ENCODE assay signal across 23 cellular contexts in the genomic region with DNA sequence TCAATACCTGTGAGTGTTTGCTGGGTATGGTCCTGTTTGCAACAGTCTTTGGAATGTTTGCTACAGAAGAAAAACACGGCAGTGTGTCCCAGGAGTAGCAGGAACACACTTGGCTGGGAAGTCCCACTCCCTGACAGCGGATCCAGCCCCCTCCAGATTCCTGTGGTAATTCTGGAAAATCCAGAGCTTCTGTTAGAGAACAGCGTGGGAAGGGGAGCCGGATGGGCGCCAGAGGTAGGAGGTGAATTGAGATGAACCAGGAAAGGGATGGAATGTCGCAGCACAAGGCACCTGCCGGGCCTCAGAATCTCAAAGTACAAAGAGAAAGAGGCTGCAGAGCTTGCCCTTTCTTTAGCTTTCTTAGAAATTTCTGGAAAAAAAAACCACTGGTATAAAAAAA.
"Had no signal": no experiment of that assay in that cellular context is flagged by ENCODE, and none has a peak within 500 bp of the region (broad histone marks: within the 10 kb centered on the region; RNA-seq: fewer than 3 reads in every experiment).

No MANE protein-coding gene starts in this region.

- H3K4me2 ChIP-seq: KMS-11 had no signal

- H3K9ac ChIP-seq: KMS-11 had no signal

- H3K36me3 ChIP-seq: SJSA1 had no signal

- DNase-seq: Kasumi-1, MM.1S, NCI-H1092 treated with DMSO at 0.1 percent for 48 hours, NCI-H1436, NCI-H187, NCI-H2029, NCI-H2081 treated with DMSO at 0.1 percent for 48 hours, NCI-H2171, NCI-H226, NCI-H446, NCI-H510A, NCI-H524 treated with DMSO at 0.1 percent for 48 hours, NCI-H69, NCI-H774, Right ventricle myocardium superior, RPMI8226, SIG-M5 had no signal

- ATAC-seq: K562 had no signal

- H3K27ac Mint-ChIP-seq: IgD-negative memory B cell had no signal

- H3K9me3 Mint-ChIP-seq: IgD-negative memory B cell had no signal

- H3K27ac ChIP-seq: HL-60, KMS-11, SJSA1, SK-N-MC had no signal

- H3K9me3 ChIP-seq: SJSA1 had no signal

- H3K4me1 ChIP-seq: SJSA1 had no signal

- H3K4me3 ChIP-seq: K562, SJSA1, SK-N-MC had no signal

- H3K36me3 Mint-ChIP-seq: IgD-negative memory B cell had no signal
